In genomic region chr19:28294395-28294794, GRCh38 we compare ENCODE assay signal across 20 cellular contexts.
A peak's percentile ranks its signal among the peaks of the same experiment; 100 is the strongest.
DNase-seq lines count a peak whose midpoint lies in the region; ATAC-seq and TF ChIP-seq lines count a peak whose summit lies in the region.
"Had no signal": no experiment of that assay in that cellular context is flagged by ENCODE, and none has a peak within 500 bp of the region (broad histone marks: within the 10 kb centered on the region; RNA-seq: fewer than 3 reads in every experiment).

No MANE protein-coding gene starts in this region.

- H3K36me3 ChIP-seq in MG63 (no peaks in the 10 kb centered on the region), spleen (no peaks in the 10 kb centered on the region)

- H3K4me3 ChIP-seq in AG10803 (ENCODE audit: low read length) (no peak overlapping the region), MG63 (no peak overlapping the region), choroid plexus epithelial cell (ENCODE audit: low read depth, low read length) (no peak overlapping the region), spleen (no peak overlapping the region)

- 53 to 59% (median 58%) methylated on average over 6 of the region's 6 CpGs for WGBS in spleen, 5 donors

- ATAC-seq in HG02759 (IDR thresholded peaks at IDR 0.05; ENCODE audit: unreplicated experiment) (no peak), GM19467 (IDR thresholded peaks at IDR 0.05; ENCODE audit: unreplicated experiment) (no peak)
- ATAC-seq: activated CD8-positive, alpha-beta T cell treated with anti-CD3 and anti-CD28 coated beads for 36 hours; foreskin keratinocyte; stimulated activated memory B cell treated with anti-CD40 and anti-IgM and Interleukin-4, amounts not matched to agents 10 μg/mL and 1 μg/mL and 100 μg/mL, for 72 hours had no signal

- H3K4me1 ChIP-seq in spleen, result no peaks in the 10 kb centered on the region
- H3K4me1 ChIP-seq: foreskin keratinocyte had no signal

- no peak for TF ChIP-seq POLR2A in spleen (IDR thresholded peaks at IDR 0.05)

- no peaks in the 10 kb centered on the region; the same call in 1 of the 2 replicates for H3K27me3 ChIP-seq in MG63
- H3K27me3 ChIP-seq in spleen (replicated peaks in 1 of 7), result peaks cover 0 to under 1% (median 0%) of the 10 kb centered on the region in 7 donors
- H3K27me3 ChIP-seq: foreskin keratinocyte had no signal

- H3K9me3 ChIP-seq in MG63 (no peaks in the 10 kb centered on the region), spleen (peaks cover 0 to 7% (median 0%) of the 10 kb centered on the region in 8 donors)

- no peak overlapping the region for H3K27ac ChIP-seq in spleen
- H3K27ac ChIP-seq: foreskin keratinocyte had no signal

- TF ChIP-seq CTCF in AG10803 (conservative IDR thresholded peaks at IDR 0.05; ENCODE audit: low read length) (no peak), choroid plexus epithelial cell (conservative IDR thresholded peaks at IDR 0.05; ENCODE audit: low read depth, low read length) (no peak), spleen (IDR thresholded peaks at IDR 0.05 in 8 of 11, conservative IDR thresholded peaks at IDR 0.05 in 3 of 11) (no peak)

- DNase-seq in AG10803 (ENCODE audit: low read depth) (peak; percentile 58), MG63 (peak; percentile 61), choroid plexus epithelial cell (ENCODE audit: low read depth) (peak; percentile 63), hepatic stellate cell (ENCODE audit: low spot score) (peak; percentile 67), superior temporal gyrus (ENCODE audit: extremely low spot score) (no peak), spleen (no peak)
- DNase-seq: activated CD8-positive, alpha-beta T cell treated with anti-CD3 and anti-CD28 coated beads for 36 hours; amygdala; DMS53; foreskin keratinocyte; IMR-90; NCI-H1092 treated with DMSO at 0.1 percent for 48 hours; occipital lobe; SHP77 treated with DMSO at 0.1 percent for 48 hours; small intestine; T1000; trophoblast cell had no signal

- intact Hi-C loops in spleen (cut with DNase I; ENCODE audit: low total_unique reads), result no loop called here

Comparison
In these comparisons a context has a peak if more than half of its experiments do, and no peak if none do; other contexts are left out.
1. DNase-seq: peak in AG10803 (single experiment), MG63 (single experiment), choroid plexus epithelial cell (single experiment) and hepatic stellate cell (single experiment); none in superior temporal gyrus (single experiment) and spleen (single experiment).